ENCODE assay signal across 30 cellular contexts in genomic region chr3:31241533-31241932, GRCh38.
DNase-seq lines count a peak whose midpoint lies in the region; ATAC-seq, FAIRE-seq and TF ChIP-seq lines count a peak whose summit lies in the region.
"Had no signal": no experiment of that assay in that cellular context is flagged by ENCODE, and none has a peak within 500 bp of the region (broad histone marks: within the 10 kb centered on the region; RNA-seq: fewer than 3 reads in every experiment).

No MANE protein-coding gene starts in this region.

- no TSS peak for BruUV-seq in HepG2 (replicated peaks; lab: Mats Ljungman, UMichigan)

- DNase-seq in WTC11 (ENCODE audit: low spot score) (no peak), anterior cingulate cortex (lab: John Stamatoyannopoulos, UW) (no peak), HepG2 (ENCODE audit: low spot score) (no peak), activated gamma-delta T cell treated with Interleukin-2 at 50 U/mL for 16 hours (no peak)
- no peak for DNase-seq in stimulated activated effector memory CD8-positive, alpha-beta T cell treated with anti-CD3 and anti-CD28 coated beads, Interleukin-12 subunit alpha, Interleukin-12 subunit beta, amount 100 ng/mL, for 72 hours (ENCODE audit: low spot score in 2 of 2)
- DNase-seq: activated effector memory CD4-positive, alpha-beta T cell treated with Interleukin-2 at 50 U/mL for 16 hours; CD8-positive, alpha-beta memory T cell; cortex of kidney; effector memory CD4-positive, alpha-beta T cell; lower lobe of right lung; natural killer cell; NCI-H1417; NCI-H2081; NCI-H526; NK-92 treated with Interleukin-12 subunit alpha and Interleukin-12 subunit beta, amount 100 ng/mL, for 24 hours; occipital lobe; PC-9; right lobe of liver; substantia nigra; upper lobe of left lung had no signal

- no peak for TF ChIP-seq POLR2A in HepG2 (IDR thresholded peaks at IDR 0.05; ENCODE audit: insufficient read depth in 1 of 2, low read depth in 2 of 2, low read length in 2 of 2)

- no peak overlapping the region for H3K4me2 ChIP-seq in HepG2 (ENCODE audit: low read depth, low read length)
- H3K4me2 ChIP-seq: hepatocyte, KMS-11, PC-9 had no signal

- CTCF ChIA-PET in WTC11 (lab: Charles Lee) (interaction anchor here (1.1 kb wide), 1 partner anchor 321 kb away, joined by 4 read pairs; no protein-coding TSS in a partner anchor), HepG2 (lab: Yijun Ruan, JAX; ENCODE audit: low intra/inter-chr PET ratio, low total read pairs) (no interaction called here)

- H3K4me3 ChIP-seq in HepG2 (replicated peaks in 1 of 3; ENCODE audit: insufficient read depth in 1 of 3, low read depth in 2 of 3, low read length in 3 of 3) = no peak overlapping the region
- H3K4me3 ChIP-seq: hepatocyte, lower lobe of right lung, PC-9, prostate gland, right lobe of liver, SK-N-MC, upper lobe of left lung had no signal

- H3K36me3 ChIP-seq in HepG2 (replicated peaks in 1 of 2; ENCODE audit: control insufficient read depth in 1 of 2, insufficient read depth in 2 of 2, low read length in 2 of 2) = no peaks in the 10 kb centered on the region
- H3K36me3 ChIP-seq: lower lobe of right lung, prostate gland, right lobe of liver, upper lobe of left lung had no signal

- TF ChIP-seq CTCF in WTC11 (IDR thresholded peaks at IDR 0.05) (no peak), HepG2 (CRISPR knock-in tag; IDR thresholded peaks at IDR 0.05) (no peak)

- 73% methylated on average over 1 of the region's 3 CpGs for WGBS in HepG2 (ENCODE audit: low lambda C conversion rate)

- H3K4me1 Mint-ChIP-seq in WTC11 = peaks cover 21% of the 10 kb centered on the region
- peaks cover 11% of the 10 kb centered on the region for H3K4me1 Mint-ChIP-seq in stimulated activated effector memory CD8-positive, alpha-beta T cell treated with anti-CD3 and anti-CD28 coated beads, Interleukin-12 subunit alpha, Interleukin-12 subunit beta, amount 100 ng/mL, for 72 hours
- H3K4me1 Mint-ChIP-seq: natural killer cell had no signal

- H4K20me1 ChIP-seq in HepG2 (ENCODE audit: insufficient read depth, low read length) = no peaks in the 10 kb centered on the region

- in situ Hi-C loops in HepG2 (cut with HindIII; ENCODE audit: extremely low pct_ligation_motif_present, low pct_unique_long_range_greater_than_20kb) = no loop called here

- no peak for TF ChIP-seq EP300 in HepG2 (IDR thresholded peaks at IDR 0.05; ENCODE audit: low read depth in 2 of 2, low read length in 2 of 2)
- no peak for TF ChIP-seq EP300 in HepG2 (CRISPR knock-in tag; IDR thresholded peaks at IDR 0.05; ENCODE audit: borderline replicate concordance)

- ATAC-seq in GM18517 (IDR thresholded peaks at IDR 0.05; ENCODE audit: unreplicated experiment) = peak; percentile 18
- peak; percentile 34 for ATAC-seq in GM21723 (IDR thresholded peaks at IDR 0.05; ENCODE audit: unreplicated experiment)
- peak; percentile 43; the same call in 1 of the 2 replicates for ATAC-seq in WTC11
- ATAC-seq in stimulated activated effector memory CD8-positive, alpha-beta T cell treated with anti-CD3 and anti-CD28 coated beads, Interleukin-12 subunit alpha, Interleukin-12 subunit beta, amount 100 ng/mL, for 72 hours = peak; percentile 26
- no peak for ATAC-seq in HepG2
- no peak for ATAC-seq in GM21786 (IDR thresholded peaks at IDR 0.05; ENCODE audit: unreplicated experiment)
- ATAC-seq: natural killer cell had no signal

- no peaks in the 10 kb centered on the region for H3K27me3 ChIP-seq in HepG2 (ENCODE audit: control insufficient read depth in 1 of 2, insufficient read depth in 2 of 2, low read length in 2 of 2)
- H3K27me3 ChIP-seq: hepatocyte, right lobe of liver, upper lobe of left lung had no signal

- intact Hi-C loops in HepG2 (cut with micrococcal nuclease; ENCODE audit: unreplicated experiment) = no loop called here

- no peaks in the 10 kb centered on the region for H3K9me3 Mint-ChIP-seq in WTC11
- no peaks in the 10 kb centered on the region for H3K9me3 Mint-ChIP-seq in stimulated activated effector memory CD8-positive, alpha-beta T cell treated with anti-CD3 and anti-CD28 coated beads, Interleukin-12 subunit alpha, Interleukin-12 subunit beta, amount 100 ng/mL, for 72 hours
- H3K9me3 Mint-ChIP-seq: CD8-positive, alpha-beta memory T cell; natural killer cell had no signal

- no peak overlapping the region for H2AFZ ChIP-seq in HepG2 (ENCODE audit: low read length)
- H2AFZ ChIP-seq: hepatocyte, PC-9 had no signal

- POLR2A ChIA-PET in WTC11 (lab: Charles Lee) (interaction anchor here (0.8 kb wide), 1 partner anchor 291 kb away, joined by 4 read pairs; the partner anchor contains the start of gene STT3B), HepG2 (lab: Yijun Ruan, JAX) (no interaction called here)

- H3K27ac Mint-ChIP-seq in WTC11 = no peak overlapping the region
- H3K27ac Mint-ChIP-seq in stimulated activated effector memory CD8-positive, alpha-beta T cell treated with anti-CD3 and anti-CD28 coated beads, Interleukin-12 subunit alpha, Interleukin-12 subunit beta, amount 100 ng/mL, for 72 hours = no peak overlapping the region
- H3K27ac Mint-ChIP-seq: natural killer cell had no signal

- FAIRE-seq in HepG2 (lab: Jason Lieb, UNC) = no peak
- FAIRE-seq: TTC549 had no signal

- H3K4me1 ChIP-seq in HepG2 (ENCODE audit: insufficient read depth, low read length) = no peaks in the 10 kb centered on the region
- H3K4me1 ChIP-seq: lower lobe of right lung, prostate gland, right lobe of liver, upper lobe of left lung had no signal

- H3K9ac ChIP-seq in HepG2 (ENCODE audit: insufficient read depth, low read depth, low read length) = no peak overlapping the region
- H3K9ac ChIP-seq: KMS-11 had no signal

- TF ChIP-seq RAD21 in HepG2 (CRISPR knock-in tag; IDR thresholded peaks at IDR 0.05) = no peak

- H3K36me3 Mint-ChIP-seq in WTC11 = no peaks in the 10 kb centered on the region
- no peaks in the 10 kb centered on the region for H3K36me3 Mint-ChIP-seq in stimulated activated effector memory CD8-positive, alpha-beta T cell treated with anti-CD3 and anti-CD28 coated beads, Interleukin-12 subunit alpha, Interleukin-12 subunit beta, amount 100 ng/mL, for 72 hours
- H3K36me3 Mint-ChIP-seq: natural killer cell had no signal

- no peaks in the 10 kb centered on the region for H3K9me3 ChIP-seq in HepG2 (ENCODE audit: low read length)
- H3K9me3 ChIP-seq: lower lobe of right lung, prostate gland, right lobe of liver, upper lobe of left lung had no signal

- no peaks in the 10 kb centered on the region for H3K79me2 ChIP-seq in HepG2 (ENCODE audit: insufficient read depth, low read length)
- H3K79me2 ChIP-seq: hepatocyte had no signal

- H3K27me3 Mint-ChIP-seq in WTC11 (ENCODE audit: low read depth) = no peaks in the 10 kb centered on the region

- H3K4me3 Mint-ChIP-seq in WTC11 = no peak overlapping the region
- H3K4me3 Mint-ChIP-seq in stimulated activated effector memory CD8-positive, alpha-beta T cell treated with anti-CD3 and anti-CD28 coated beads, Interleukin-12 subunit alpha, Interleukin-12 subunit beta, amount 100 ng/mL, for 72 hours = no peak overlapping the region
- H3K4me3 Mint-ChIP-seq: CD8-positive, alpha-beta memory T cell; natural killer cell had no signal

- no peak overlapping the region for H3K27ac ChIP-seq in HepG2 (ENCODE audit: extremely low read length, insufficient read depth, low read length)
- H3K27ac ChIP-seq: epithelial cell of prostate, hepatocyte, HL-60, KMS-11, lower lobe of right lung, PC-9, prostate gland, right lobe of liver, SK-N-MC, upper lobe of left lung had no signal

TF ChIP-seq in WTC11, 78 proteins besides CTCF, POLR2A, EP300 and RAD21 (continues in another document):
- TF ChIP-seq CREM (CRISPR knock-in tag; IDR thresholded peaks at IDR 0.05) = no peak
- TF ChIP-seq ZNF138 (CRISPR knock-in tag; conservative IDR thresholded peaks at IDR 0.05) = no peak
- no peak for TF ChIP-seq ESRRA (CRISPR knock-in tag; IDR thresholded peaks at IDR 0.05; ENCODE audit: borderline replicate concordance)
- TF ChIP-seq IRF1 (CRISPR knock-in tag; IDR thresholded peaks at IDR 0.05) = no peak
- TF ChIP-seq ZNF263 (CRISPR knock-in tag; IDR thresholded peaks at IDR 0.05; ENCODE audit: low read depth) = no peak
- TF ChIP-seq OVOL2 (CRISPR knock-in tag; IDR thresholded peaks at IDR 0.05; ENCODE audit: borderline replicate concordance) = no peak
- no peak for TF ChIP-seq CREB1 (CRISPR knock-in tag; IDR thresholded peaks at IDR 0.05)
- TF ChIP-seq FOXK1 (CRISPR knock-in tag; IDR thresholded peaks at IDR 0.05) = no peak

TF ChIP-seq in HepG2, 621 proteins besides CTCF, POLR2A, EP300 and RAD21 (continues in another document):
- TF ChIP-seq MATR3 (CRISPR knock-in tag; IDR thresholded peaks at IDR 0.05) = no peak
- TF ChIP-seq STAT6 (CRISPR knock-in tag; IDR thresholded peaks at IDR 0.05; ENCODE audit: borderline replicate concordance) = no peak
- TF ChIP-seq SRSF9 (IDR thresholded peaks at IDR 0.05; ENCODE audit: borderline replicate concordance, insufficient read depth, low read depth, low read length, poor library complexity, severe bottlenecking) = no peak
- TF ChIP-seq TIGD3 (CRISPR knock-in tag; IDR thresholded peaks at IDR 0.05; ENCODE audit: borderline replicate concordance) = no peak
- no peak for TF ChIP-seq SPEN (CRISPR knock-in tag; IDR thresholded peaks at IDR 0.05; ENCODE audit: low read depth)

Comparison
In these comparisons a context has a peak if more than half of its experiments do, and no peak if none do; other contexts are left out.
1. ATAC-seq: peak in GM18517 (single experiment), GM21723 (single experiment), WTC11 (single experiment) and stimulated activated effector memory CD8-positive, alpha-beta T cell treated with anti-CD3 and anti-CD28 coated beads, Interleukin-12 subunit alpha, Interleukin-12 subunit beta, amount 100 ng/mL, for 72 hours (single experiment); none in HepG2 (single experiment) and GM21786 (single experiment).